Comparison of ENCODE assay signal across 9 cellular contexts in genomic region chr11:103601230-103601846, GRCh38.
A peak's percentile ranks its signal among the peaks of the same experiment; 100 is the strongest.
DNase-seq lines count a peak whose midpoint lies in the region; ATAC-seq, FAIRE-seq and TF ChIP-seq lines count a peak whose summit lies in the region.
"Had no signal": no experiment of that assay in that cellular context is flagged by ENCODE, and none has a peak within 500 bp of the region (broad histone marks: within the 10 kb centered on the region; RNA-seq: fewer than 3 reads in every experiment).

No MANE protein-coding gene starts in this region.

- no peak overlapping the region for H4K5ac ChIP-seq in H1 (ENCODE audit: insufficient read length, low read depth, low read length)

- H3K9ac ChIP-seq in H1 (replicated peaks in 1 of 4; ENCODE audit: extremely low read depth in 1 of 4, low read depth in 3 of 4, low read length in 3 of 4): no peak overlapping the region

- TF ChIP-seq EP300 in H1 (IDR thresholded peaks at IDR 0.05; ENCODE audit: borderline replicate concordance in 1 of 2, low read depth in 2 of 2, low read length in 2 of 2): no peak

- peak; percentile 88 for ATAC-seq in GM18520 (IDR thresholded peaks at IDR 0.05; ENCODE audit: unreplicated experiment)
- ATAC-seq in HG02884 (IDR thresholded peaks at IDR 0.05; ENCODE audit: unreplicated experiment): peak; percentile 96

- peak; percentile 87 for FAIRE-seq in H1 (lab: Jason Lieb, UNC)

- H2BK20ac ChIP-seq in H1 (ENCODE audit: low read length): no peak overlapping the region

- 65% methylated on average over 3 of the region's 3 CpGs; no CpG with 5 or more reads in 1 of the 2 experiments for WGBS in H1 (ENCODE audit: extremely low coverage in 1 of 2, insufficient coverage in 1 of 2, insufficient read length in 1 of 2, insufficient replicate concordance in 2 of 2, low coverage in 1 of 2, low lambda C conversion rate in 2 of 2, missing lambda C conversion rate in 1 of 2), 2 experiments

- no peak overlapping the region for H3K14ac ChIP-seq in H1 (ENCODE audit: insufficient read length)

- H3K23ac ChIP-seq in H1 (ENCODE audit: insufficient read length): no peak overlapping the region

- H3K27ac Mint-ChIP-seq in CD14-positive monocyte (no peak overlapping the region), mesothelial cell of epicardium (no peak overlapping the region)
- H3K27ac Mint-ChIP-seq: T-cell had no signal

- no peaks in the 10 kb centered on the region for H3K9me3 ChIP-seq in H1 (ENCODE audit: insufficient read depth in 2 of 2, low read depth in 1 of 2, low read length in 1 of 2)
- H3K9me3 ChIP-seq in effector memory CD4-positive, alpha-beta T cell (ENCODE audit: control insufficient read depth, low read length): no peaks in the 10 kb centered on the region

- H2BK120ac ChIP-seq in H1 (replicated peaks; ENCODE audit: low read depth, low read length): no peak overlapping the region

- no peaks in the 10 kb centered on the region for H3K79me1 ChIP-seq in H1 (ENCODE audit: low read depth, low read length)

- CTCF ChIA-PET in H1 (lab: Charles Lee; ENCODE audit: partially characterized antibody): interaction anchor here (0.7 to 5.1 kb wide), 43 partner anchors 8 to 391 kb away, joined by 3 to 27 read pairs (median 4); no protein-coding TSS in a partner anchor

- H2BK15ac ChIP-seq in H1 (ENCODE audit: low read length): no peak overlapping the region

- no peaks in the 10 kb centered on the region for H3K79me2 ChIP-seq in H1 (ENCODE audit: control insufficient read depth in 1 of 2, insufficient read depth in 2 of 2, low read length in 2 of 2)

- H4K91ac ChIP-seq in H1 (replicated peaks; ENCODE audit: insufficient read length, low read length): no peak overlapping the region

- H2AK5ac ChIP-seq in H1 (ENCODE audit: low read depth, low read length): no peak overlapping the region

- H3K9me3 Mint-ChIP-seq in CD14-positive monocyte (no peaks in the 10 kb centered on the region), mesothelial cell of epicardium (no peaks in the 10 kb centered on the region)
- H3K9me3 Mint-ChIP-seq: T-cell had no signal

- no peak overlapping the region for H2AFZ ChIP-seq in H1 (ENCODE audit: low read length)

- no peaks in the 10 kb centered on the region for H3K36me3 Mint-ChIP-seq in CD14-positive monocyte
- no peaks in the 10 kb centered on the region for H3K36me3 Mint-ChIP-seq in mesothelial cell of epicardium
- H3K36me3 Mint-ChIP-seq: T-cell had no signal

- peak; percentile 93 to 94 for TF ChIP-seq RAD21 in H1 (IDR thresholded peaks at IDR 0.05 in 1 of 2, conservative IDR thresholded peaks at IDR 0.05 in 1 of 2; ENCODE audit: low read depth in 2 of 2, low read length in 2 of 2)

- POLR2A ChIA-PET in H1 (lab: Charles Lee; ENCODE audit: partially characterized antibody): no interaction called here

- no peak overlapping the region for H3K18ac ChIP-seq in H1 (ENCODE audit: extremely low read depth, low read length)

- DNase-seq in CD14-positive monocyte (ENCODE audit: low spot score): no peak
- DNase-seq in NCI-H1105 (lab: John Stamatoyannopoulos, UW): peak; percentile 62
- DNase-seq in SK-N-DZ (ENCODE audit: low spot score): peak; percentile 37
- peak in 1 of 2 experiments; percentile 59 for DNase-seq in H1 (ENCODE audit: low read depth in 1 of 2, low spot score in 2 of 2)
- peak in 1 of 2 experiments; percentile 42 for DNase-seq in mesothelial cell of epicardium (ENCODE audit: low spot score in 2 of 2, unreplicated experiment in 2 of 2)
- no peak for DNase-seq in effector memory CD4-positive, alpha-beta T cell

- intact Hi-C loops in CD14-positive monocyte (cut with micrococcal nuclease): no loop called here

- no peak overlapping the region for H3K4me2 ChIP-seq in H1 (ENCODE audit: insufficient read depth in 1 of 2, low read depth in 2 of 2, low read length in 2 of 2)

- H3K4me1 Mint-ChIP-seq in CD14-positive monocyte (no peaks in the 10 kb centered on the region), mesothelial cell of epicardium (no peaks in the 10 kb centered on the region)
- H3K4me1 Mint-ChIP-seq: T-cell had no signal

- no peak overlapping the region for H3K4ac ChIP-seq in H1 (replicated peaks; ENCODE audit: insufficient read length, low read depth, low read length)

- no peak for TF ChIP-seq POLR2A in H1 (IDR thresholded peaks at IDR 0.05; ENCODE audit: control extremely low read depth in 1 of 2, low read depth in 2 of 2, low read length in 2 of 2)

- H3K23me2 ChIP-seq in H1 (ENCODE audit: low read depth, low read length): no peaks in the 10 kb centered on the region

- H3K4me1 ChIP-seq in H1 (replicated peaks in 1 of 4; ENCODE audit: control insufficient read depth in 3 of 4, insufficient read depth in 4 of 4, low read length in 3 of 4): no peaks in the 10 kb centered on the region
- no peaks in the 10 kb centered on the region for H3K4me1 ChIP-seq in effector memory CD4-positive, alpha-beta T cell (ENCODE audit: control insufficient read depth, insufficient read depth, low read length, poor library complexity, severe bottlenecking)

- H3K4me3 ChIP-seq in H1 (ENCODE audit: extremely low read depth in 1 of 4, insufficient read depth in 2 of 4, low read depth in 3 of 4, low read length in 4 of 4): no peak overlapping the region
- no peak overlapping the region for H3K4me3 ChIP-seq in effector memory CD4-positive, alpha-beta T cell (ENCODE audit: insufficient read depth, low read depth, low read length, poor library complexity, severe bottlenecking)

- TF ChIP-seq CTCF in CD14-positive monocyte (IDR thresholded peaks at IDR 0.05): peak; percentile 92
- TF ChIP-seq CTCF in H1 (IDR thresholded peaks at IDR 0.05; ENCODE audit: control extremely low read depth in 1 of 3, insufficient read depth in 1 of 3, low read depth in 1 of 3, low read length in 3 of 3): peak in 2 of 3 experiments; percentile 78 to 86; a peak in 3 of 4 replicates
- TF ChIP-seq CTCF in mesothelial cell of epicardium (IDR thresholded peaks at IDR 0.05; ENCODE audit: unreplicated experiment): peak; percentile 83

- no peaks in the 10 kb centered on the region for H3K27me3 ChIP-seq in H1 (replicated peaks in 1 of 4; ENCODE audit: control insufficient read depth in 3 of 4, extremely low read depth in 1 of 4, insufficient read depth in 3 of 4, low read length in 3 of 4)
- no peaks in the 10 kb centered on the region for H3K27me3 ChIP-seq in effector memory CD4-positive, alpha-beta T cell (replicated peaks; ENCODE audit: control insufficient read depth, insufficient read depth, low read length, poor library complexity, severe bottlenecking)

- H4K8ac ChIP-seq in H1 (ENCODE audit: extremely low read depth, insufficient read depth, low read length): no peak overlapping the region

- H4K20me1 ChIP-seq in H1 (replicated peaks in 1 of 2; ENCODE audit: control insufficient read depth in 1 of 2, insufficient read depth in 2 of 2, low read length in 2 of 2): no peaks in the 10 kb centered on the region

- no peak overlapping the region for H2BK12ac ChIP-seq in H1 (ENCODE audit: low read depth, low read length)

- peaks cover 0 to 6% (median 4%) of the 10 kb centered on the region in 3 donors for H3K27me3 Mint-ChIP-seq in CD14-positive monocyte (ENCODE audit: low read depth in 3 of 3)
- H3K27me3 Mint-ChIP-seq in mesothelial cell of epicardium (ENCODE audit: low read depth): peaks cover 4% of the 10 kb centered on the region

- no peak overlapping the region for H3K4me3 Mint-ChIP-seq in CD14-positive monocyte
- H3K4me3 Mint-ChIP-seq in mesothelial cell of epicardium: no peak overlapping the region
- H3K4me3 Mint-ChIP-seq: T-cell had no signal

- no peak overlapping the region for H3K56ac ChIP-seq in H1 (replicated peaks; ENCODE audit: insufficient read length, low read depth, low read length)

- H3K36me3 ChIP-seq in H1 (ENCODE audit: control insufficient read depth in 2 of 4, insufficient read depth in 4 of 4, low read length in 3 of 4): no peaks in the 10 kb centered on the region
- H3K36me3 ChIP-seq in effector memory CD4-positive, alpha-beta T cell (ENCODE audit: control insufficient read depth, insufficient read depth, low read length): no peaks in the 10 kb centered on the region

- no peak overlapping the region for H2BK5ac ChIP-seq in H1 (ENCODE audit: low read depth, low read length)

- H3K27ac ChIP-seq in H1 (ENCODE audit: low read depth, low read length): no peak overlapping the region
- H3K27ac ChIP-seq in effector memory CD4-positive, alpha-beta T cell (ENCODE audit: insufficient read depth, low read length, poor library complexity, severe bottlenecking): no peak overlapping the region

TF ChIP-seq in H1, 55 proteins besides CTCF, POLR2A, EP300 and RAD21:
- no peak for TF ChIP-seq GABPA (IDR thresholded peaks at IDR 0.05; ENCODE audit: borderline replicate concordance, insufficient read depth, low read length)
- no peak for TF ChIP-seq E2F6 (IDR thresholded peaks at IDR 0.05)
- TF ChIP-seq CBX5 (IDR thresholded peaks at IDR 0.05; ENCODE audit: low read depth, low read length): no peak
- TF ChIP-seq MAFK (IDR thresholded peaks at IDR 0.05; ENCODE audit: low read depth, low read length): no peak
- peak; percentile 50; the same call in 1 of the 2 replicates for TF ChIP-seq CEBPB (IDR thresholded peaks at IDR 0.05; ENCODE audit: low read depth, low read length)
TF ChIP-seq in H1: peak in this region for 1.

Comparison
In these comparisons a context has a peak if more than half of its experiments do, and no peak if none do; other contexts are left out.
1. DNase-seq: peak in NCI-H1105 (single experiment) and SK-N-DZ (single experiment); none in CD14-positive monocyte (single experiment) and effector memory CD4-positive, alpha-beta T cell (0 of 3).
2. Peak in every context shown above with its lines, with median percentiles within 50 percentile points of each other: CTCF ChIP-seq.